14 cellular contexts compared by ENCODE assay signal in the genomic region with DNA sequence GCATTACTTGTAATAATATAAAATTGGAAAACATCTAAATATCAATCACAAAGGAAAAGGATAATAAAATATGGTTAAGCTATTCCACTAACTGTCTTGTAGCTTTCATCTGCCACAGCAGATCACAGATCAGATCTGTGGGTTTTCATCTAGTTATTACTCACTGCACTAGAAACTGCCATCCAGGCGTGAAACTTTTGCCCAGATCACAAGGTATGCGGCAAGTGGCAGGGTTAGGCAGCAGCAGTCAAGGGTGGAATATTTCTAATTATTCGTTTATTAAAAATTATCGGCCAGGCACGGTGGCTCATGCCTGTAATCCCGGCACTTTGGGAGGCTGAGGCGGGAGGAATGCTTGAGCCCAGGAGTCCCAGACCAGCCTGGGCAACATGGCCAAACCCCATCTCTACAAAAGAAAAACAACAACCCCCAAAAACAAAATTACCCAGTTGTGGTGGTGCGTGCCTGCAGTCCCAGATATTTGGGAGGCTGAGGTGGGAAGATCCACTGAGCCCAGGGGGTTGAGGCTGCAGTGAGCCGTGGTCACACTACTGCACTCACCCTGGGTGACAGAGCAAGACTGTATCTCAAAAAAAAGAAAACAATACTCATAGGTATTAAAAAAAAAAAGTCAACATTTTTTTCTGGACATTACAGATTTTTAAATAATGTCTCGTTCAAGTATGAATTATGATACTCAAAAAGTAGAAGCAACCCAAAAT. TPM values are rescaled to one million over a fixed set of nuclear protein-coding genes. Genes with fewer than 3 reads are reported as not detected.
DNase-seq lines count a peak whose midpoint lies in the region; ATAC-seq lines count a peak whose summit lies in the region.
"Had no signal": no experiment of that assay in that cellular context is flagged by ENCODE, and none has a peak within 500 bp of the region (broad histone marks: within the 10 kb centered on the region; RNA-seq: fewer than 3 reads in every experiment).

No MANE protein-coding gene starts in this region.

- no peak overlapping the region for H3K4me3 Mint-ChIP-seq in activated CD4-positive, alpha-beta memory T cell treated with anti-CD3 and anti-CD28 coated beads, Interleukin-2, amount 10 ng/mL, durations not matched to agents 7 days and 5 days
- H3K4me3 Mint-ChIP-seq: brain; CD4-positive, alpha-beta memory T cell; T-helper 17 cell had no signal

- H3K36me3 Mint-ChIP-seq in activated CD4-positive, alpha-beta memory T cell treated with anti-CD3 and anti-CD28 coated beads, Interleukin-2, amount 10 ng/mL, durations not matched to agents 7 days and 5 days (ENCODE audit: low read depth) = peaks cover 16% of the 10 kb centered on the region

- no peaks in the 10 kb centered on the region for H3K27me3 Mint-ChIP-seq in activated CD4-positive, alpha-beta memory T cell treated with anti-CD3 and anti-CD28 coated beads, Interleukin-2, amount 10 ng/mL, durations not matched to agents 7 days and 5 days
- H3K27me3 Mint-ChIP-seq: brain; CD4-positive, alpha-beta memory T cell; T-helper 17 cell had no signal

- DNase-seq in activated CD4-positive, alpha-beta memory T cell treated with anti-CD3 and anti-CD28 coated beads, Interleukin-2, amount 10 ng/mL, durations not matched to agents 7 days and 5 days = peak; percentile 39
- DNase-seq in NCI-H748 (lab: John Stamatoyannopoulos, UW; ENCODE audit: unreplicated experiment) = no peak
- no peak for DNase-seq in dedifferentiated amniotic fluid mesenchymal stem cell (ENCODE audit: extremely low spot score)
- DNase-seq in amygdala (lab: John Stamatoyannopoulos, UW) = no peak
- no peak for DNase-seq in amniotic stem cell (lab: John Stamatoyannopoulos, UW)
- DNase-seq: activated T-cell treated with anti-CD3 and anti-CD28 coated beads for 4 hours; CD4-positive, alpha-beta memory T cell; mucosa of descending colon; T-helper 17 cell had no signal

- no peak overlapping the region for H3K27ac Mint-ChIP-seq in activated CD4-positive, alpha-beta memory T cell treated with anti-CD3 and anti-CD28 coated beads, Interleukin-2, amount 10 ng/mL, durations not matched to agents 7 days and 5 days
- H3K27ac Mint-ChIP-seq: brain; CD4-positive, alpha-beta memory T cell; T-helper 17 cell had no signal

- ATAC-seq in GM18858 (IDR thresholded peaks at IDR 0.05; ENCODE audit: unreplicated experiment) (peak; percentile 93), GM21381 (IDR thresholded peaks at IDR 0.05; ENCODE audit: unreplicated experiment) (peak; percentile 83), HG03060 (IDR thresholded peaks at IDR 0.05; ENCODE audit: low read depth, unreplicated experiment) (peak; percentile 79)
- ATAC-seq: mucosa of descending colon, Panc1, T-helper 17 cell had no signal

- POLR2A ChIA-PET in activated CD4-positive, alpha-beta memory T cell treated with anti-CD3 and anti-CD28 coated beads, Interleukin-2, amount 10 ng/mL, durations not matched to agents 7 days and 5 days (lab: Charles Lee) = interaction anchor here (1.1 to 1.3 kb wide), 2 partner anchors 22 to 280 kb away, joined by 3 read pairs; no protein-coding TSS in a partner anchor

- CTCF ChIA-PET in activated CD4-positive, alpha-beta memory T cell treated with anti-CD3 and anti-CD28 coated beads, Interleukin-2, amount 10 ng/mL, durations not matched to agents 7 days and 5 days (lab: Charles Lee) = interaction anchor here (1.0 to 1.9 kb wide), 3 partner anchors 16 to 31 kb away, joined by 4 to 6 read pairs (median 4); no protein-coding TSS in a partner anchor

- H3K9me3 Mint-ChIP-seq in activated CD4-positive, alpha-beta memory T cell treated with anti-CD3 and anti-CD28 coated beads, Interleukin-2, amount 10 ng/mL, durations not matched to agents 7 days and 5 days = peaks cover 9% of the 10 kb centered on the region
- H3K9me3 Mint-ChIP-seq: CD4-positive, alpha-beta memory T cell had no signal

- H3K4me1 Mint-ChIP-seq in activated CD4-positive, alpha-beta memory T cell treated with anti-CD3 and anti-CD28 coated beads, Interleukin-2, amount 10 ng/mL, durations not matched to agents 7 days and 5 days = peaks cover 30% of the 10 kb centered on the region
- H3K4me1 Mint-ChIP-seq: brain; CD4-positive, alpha-beta memory T cell; T-helper 17 cell had no signal

RNA-seq across cellular contexts. Expression of gene BEND3, which starts 32.1 kb away (rescaled TPM):
- 1 to 10 TPM; 2.3 to 2.5 TPM for total RNA-seq in activated CD4-positive, alpha-beta memory T cell treated with anti-CD3 and anti-CD28 coated beads, Interleukin-2, amount 10 ng/mL, durations not matched to agents 7 days and 5 days

RNA-seq across cellular contexts. Expression of gene MTRES1, which starts 55.2 kb away (rescaled TPM):
- 10 to 100 TPM; 16.8 to 18.4 TPM for total RNA-seq in activated CD4-positive, alpha-beta memory T cell treated with anti-CD3 and anti-CD28 coated beads, Interleukin-2, amount 10 ng/mL, durations not matched to agents 7 days and 5 days
